ENCODE assay signal across 8 cellular contexts in the genomic region with DNA sequence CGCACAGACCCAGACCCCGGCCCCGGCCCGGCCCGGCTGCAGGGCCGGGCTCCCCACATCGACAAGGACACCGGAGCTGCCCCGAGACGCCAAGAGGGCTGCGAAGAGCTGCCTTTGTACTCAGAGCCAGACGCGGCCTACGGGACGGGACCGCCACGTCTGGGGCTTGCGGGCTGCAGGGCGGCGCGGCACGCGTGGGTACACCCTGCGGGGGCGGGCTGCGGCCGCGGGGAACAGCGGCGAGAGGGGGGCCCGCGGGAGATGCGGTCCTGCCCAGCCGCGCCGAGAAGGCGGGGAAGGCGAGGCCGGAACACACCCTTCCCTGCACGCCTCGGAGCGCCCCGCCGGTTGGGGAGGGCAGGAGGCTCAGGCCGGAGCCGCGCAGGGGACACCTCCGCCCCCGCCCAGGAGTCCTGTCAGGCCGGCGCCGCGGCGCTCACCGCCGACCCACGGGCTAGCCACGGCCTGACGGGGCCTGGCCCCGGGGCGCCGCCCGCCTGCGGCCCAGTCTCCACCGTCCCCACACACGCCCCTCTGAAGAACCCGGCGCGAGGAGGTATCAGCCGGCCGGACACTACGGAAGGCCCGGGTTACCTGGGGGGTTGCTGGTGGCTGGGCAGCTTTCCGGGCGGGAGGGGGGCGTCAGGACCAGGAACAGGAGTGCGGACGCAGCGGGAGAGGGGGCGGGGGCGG. TPM values are rescaled to one million over a fixed set of nuclear protein-coding genes. Genes with fewer than 3 reads are reported as not detected.
DNase-seq lines count a peak whose midpoint lies in the region; ATAC-seq and TF ChIP-seq lines count a peak whose summit lies in the region.

No MANE protein-coding gene starts in this region.

- H3K36me3 Mint-ChIP-seq in CD4-positive, CD25-positive, alpha-beta regulatory T cell = no peaks in the 10 kb centered on the region
- H3K36me3 Mint-ChIP-seq in endothelial cell (ENCODE audit: low read depth, unreplicated experiment) = peaks cover 10% of the 10 kb centered on the region

- peaks cover 38 to 61% (median 51%) of the 10 kb centered on the region in 4 donors for H3K4me1 Mint-ChIP-seq in CD4-positive, CD25-positive, alpha-beta regulatory T cell
- H3K4me1 Mint-ChIP-seq in endothelial cell (ENCODE audit: unreplicated experiment) = peaks cover 30% of the 10 kb centered on the region

- no peaks in the 10 kb centered on the region for H3K9me3 ChIP-seq in CD4-positive, CD25-positive, alpha-beta regulatory T cell (ENCODE audit: control insufficient read depth in 2 of 2, low read length in 2 of 2)
- no peaks in the 10 kb centered on the region for H3K9me3 ChIP-seq in HUES64 (ENCODE audit: insufficient read depth, low read depth, low read length)

- peak overlapping the region; percentile 86 for H3K4me3 ChIP-seq in CD4-positive, CD25-positive, alpha-beta regulatory T cell (ENCODE audit: low read depth, low read length)
- peak overlapping the region; percentile 67 for H3K4me3 ChIP-seq in HUES64 (ENCODE audit: low read length)

- no peaks in the 10 kb centered on the region for H3K36me3 ChIP-seq in CD4-positive, CD25-positive, alpha-beta regulatory T cell (ENCODE audit: control insufficient read depth, insufficient read depth, low read length)
- no peaks in the 10 kb centered on the region for H3K36me3 ChIP-seq in HUES64 (ENCODE audit: insufficient read depth, low read length)

- WGBS in HUES64 = 1% methylated on average over 81 of the region's 81 CpGs

- peaks cover 0 to 1% (median 0%) of the 10 kb centered on the region in 7 donors for H3K9me3 Mint-ChIP-seq in CD4-positive, CD25-positive, alpha-beta regulatory T cell
- H3K9me3 Mint-ChIP-seq in endothelial cell (ENCODE audit: unreplicated experiment) = no peaks in the 10 kb centered on the region

- peak; percentile 7 to 16 for ATAC-seq in CD4-positive, CD25-positive, alpha-beta regulatory T cell (ENCODE audit: low read depth in 2 of 2)
- ATAC-seq in GM21360 (IDR thresholded peaks at IDR 0.05; ENCODE audit: unreplicated experiment) = peak; percentile 21

- no peaks in the 10 kb centered on the region for H3K27me3 ChIP-seq in CD4-positive, CD25-positive, alpha-beta regulatory T cell (ENCODE audit: control insufficient read depth, insufficient read depth, low read length)
- no peaks in the 10 kb centered on the region for H3K27me3 ChIP-seq in HUES64 (ENCODE audit: insufficient read depth, low read length)

- no peak for TF ChIP-seq CTCF in endothelial cell (IDR thresholded peaks at IDR 0.05; ENCODE audit: unreplicated experiment)

- DNase-seq in CD4-positive, CD25-positive, alpha-beta regulatory T cell = peak; percentile 45 to 50 (median 50)
- peak; percentile 10 to 24 for DNase-seq in activated CD8-positive, alpha-beta memory T cell treated with anti-CD3 and anti-CD28 coated beads for 1 hour (ENCODE audit: extremely low read depth in 1 of 2, low read depth in 1 of 2)
- DNase-seq in endothelial cell (ENCODE audit: low spot score) = peak; percentile 49
- peak; percentile 40 for DNase-seq in myocyte (ENCODE audit: low read depth)
- DNase-seq in stimulated activated naive CD4-positive, alpha-beta T cell treated with Interleukin-2 at 50 U/mL for 16 hours (lab: John Stamatoyannopoulos, UW) = peak; percentile 43
- no peak for DNase-seq in cerebellar nuclear complex (lab: John Stamatoyannopoulos, UW)

- H3K4me1 ChIP-seq in CD4-positive, CD25-positive, alpha-beta regulatory T cell (ENCODE audit: control insufficient read depth, insufficient read depth, low read length, poor library complexity, severe bottlenecking) = peaks cover 50% of the 10 kb centered on the region
- H3K4me1 ChIP-seq in HUES64 (ENCODE audit: insufficient read depth, low read length) = peaks cover 18% of the 10 kb centered on the region

- peak overlapping the region; percentile 93 for H3K27ac ChIP-seq in CD4-positive, CD25-positive, alpha-beta regulatory T cell (ENCODE audit: insufficient read depth, low read length, poor library complexity, severe bottlenecking)
- H3K27ac ChIP-seq in HUES64 (ENCODE audit: low read depth, low read length) = peak overlapping the region; percentile 87; the same call in 1 of the 2 replicates

- H3K9ac ChIP-seq in HUES64 (ENCODE audit: low read depth, low read length) = peak overlapping the region; percentile 76

- peak overlapping the region; percentile 94 to 98 (median 96) for H3K4me3 Mint-ChIP-seq in CD4-positive, CD25-positive, alpha-beta regulatory T cell
- H3K4me3 Mint-ChIP-seq in endothelial cell (ENCODE audit: unreplicated experiment) = peak overlapping the region; percentile 96

- peak overlapping the region; percentile 96 to 98 (median 97) for H3K27ac Mint-ChIP-seq in CD4-positive, CD25-positive, alpha-beta regulatory T cell
- peak overlapping the region; percentile 87 for H3K27ac Mint-ChIP-seq in endothelial cell (ENCODE audit: unreplicated experiment)

- H3K27me3 Mint-ChIP-seq in CD4-positive, CD25-positive, alpha-beta regulatory T cell = peaks cover 6% of the 10 kb centered on the region
- peaks cover 6% of the 10 kb centered on the region for H3K27me3 Mint-ChIP-seq in endothelial cell (ENCODE audit: unreplicated experiment)

RNA-seq across cellular contexts. Expression of gene RAB14, which starts 0.5 kb away (rescaled TPM):
- total RNA-seq in CD4-positive, CD25-positive, alpha-beta regulatory T cell = 56.8 TPM
- polyA plus RNA-seq in CD4-positive, CD25-positive, alpha-beta regulatory T cell = 10 to 100 TPM; 36.8 to 54.7 (median 45.1) TPM
- polyA plus RNA-seq in HUES64 (2013, experiment 1 of 2) = 28.6 TPM
- 30.1 TPM for polyA plus RNA-seq in HUES64 (2013, experiment 2 of 2)
- total RNA-seq in endothelial cell (ENCODE audit: unreplicated experiment) = 81.6 TPM
- total RNA-seq in myocyte = 23.4 and 32.4 TPM in 2 replicates
- 35.8 TPM for polyA plus RNA-seq in myocyte (2012)

Comparison
In these comparisons a context has a peak if more than half of its experiments do, and no peak if none do; other contexts are left out.
1. DNase-seq: peak in CD4-positive, CD25-positive, alpha-beta regulatory T cell (3 of 3), activated CD8-positive, alpha-beta memory T cell treated with anti-CD3 and anti-CD28 coated beads for 1 hour (2 of 2), endothelial cell (single experiment), myocyte (single experiment) and stimulated activated naive CD4-positive, alpha-beta T cell treated with Interleukin-2 at 50 U/mL for 16 hours (single experiment); none in cerebellar nuclear complex (0 of 2).